ENCODE assay signal across 12 cellular contexts in the genomic region with DNA sequence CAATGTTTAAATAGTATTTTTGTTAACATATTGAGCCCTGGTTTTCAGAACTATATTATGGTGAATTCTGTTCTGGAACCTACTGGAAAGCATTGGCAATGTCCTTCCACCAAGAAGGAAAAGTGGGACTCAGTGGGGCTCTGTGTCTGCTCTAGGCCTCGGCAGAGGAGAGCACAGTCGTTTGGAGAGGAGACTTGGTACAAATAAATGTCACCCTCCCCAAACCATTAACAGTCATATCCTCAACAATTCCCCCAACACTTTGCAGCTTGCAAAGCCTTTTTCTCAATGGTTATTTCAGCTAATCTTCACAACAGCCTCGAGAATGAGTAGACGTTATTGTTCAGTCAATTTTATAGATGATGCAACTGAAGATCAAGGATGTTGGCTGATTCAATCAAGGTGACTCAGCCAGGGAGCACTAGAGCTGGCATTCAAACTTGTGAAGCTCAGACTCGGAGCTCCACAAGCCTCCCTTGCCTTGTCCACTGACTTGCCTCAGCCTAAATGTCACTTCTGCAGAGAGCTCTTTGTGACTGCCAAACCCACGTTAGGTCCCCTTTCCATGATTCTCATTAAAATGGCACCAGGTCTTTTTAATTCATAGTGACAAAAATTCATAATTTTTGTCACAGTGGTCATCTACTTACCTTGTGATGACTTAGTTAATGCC.
DNase-seq lines count a peak whose midpoint lies in the region; ATAC-seq, FAIRE-seq and TF ChIP-seq lines count a peak whose summit lies in the region.
"Had no signal": no experiment of that assay in that cellular context is flagged by ENCODE, and none has a peak within 500 bp of the region (broad histone marks: within the 10 kb centered on the region; RNA-seq: fewer than 3 reads in every experiment).

No MANE protein-coding gene starts in this region.

- H3K4me1 ChIP-seq in adrenal gland (replicated peaks in 1 of 2): peaks cover 0 to 10% of the 10 kb centered on the region in 2 donors

- no peak overlapping the region for H3K4me3 ChIP-seq in adrenal gland
- H3K4me3 ChIP-seq in kidney epithelial cell (ENCODE audit: low read depth, low read length): no peak overlapping the region

- WGBS in adrenal gland, 4 donors: 48 to 74% (median 57%) methylated on average over 6 of the region's 6 CpGs

- DNase-seq in DMS53 (lab: John Stamatoyannopoulos, UW) (peak; percentile 16), DMS53 treated with DMSO at 0.1 percent for 48 hours (lab: John Stamatoyannopoulos, UW; ENCODE audit: unreplicated experiment) (no peak), HTR-8/SVneo (ENCODE audit: insufficient read length, low spot score) (peak; percentile 79), adrenal gland (peak in 5 of 7 donors; percentile 38 to 64 (median 53)), kidney epithelial cell (ENCODE audit: low read depth) (peak; percentile 21), NCI-H1105 (lab: John Stamatoyannopoulos, UW) (no peak), DMS 273 (lab: John Stamatoyannopoulos, UW; ENCODE audit: unreplicated experiment) (no peak)
- DNase-seq: left colon, MV-4-11, SHP77 had no signal

- peak; percentile 91 for FAIRE-seq in HTR-8/SVneo (lab: Jason Lieb, UNC)

- no peaks in the 10 kb centered on the region for H3K9me3 ChIP-seq in adrenal gland (replicated peaks in 1 of 3)

- no peak for TF ChIP-seq POLR2A in adrenal gland (IDR thresholded peaks at IDR 0.05)

- no peak for TF ChIP-seq CTCF in adrenal gland (IDR thresholded peaks at IDR 0.05)
- TF ChIP-seq CTCF in kidney epithelial cell (IDR thresholded peaks at IDR 0.05; ENCODE audit: insufficient read depth, low read length, poor library complexity, severe bottlenecking): no peak

- H3K27me3 ChIP-seq in adrenal gland: no peaks in the 10 kb centered on the region
- H3K27me3 ChIP-seq in kidney epithelial cell (ENCODE audit: control insufficient read depth, insufficient read depth, low read length): peaks cover 4% of the 10 kb centered on the region

- H3K27ac ChIP-seq in adrenal gland: peak overlapping the region in 1 of 5 donors; percentile 8
- H3K27ac ChIP-seq: 22Rv1 had no signal

- H3K36me3 ChIP-seq in adrenal gland (replicated peaks in 1 of 2) (no peaks in the 10 kb centered on the region), kidney epithelial cell (ENCODE audit: control insufficient read depth, insufficient read depth, low read length) (no peaks in the 10 kb centered on the region)

- ATAC-seq in GM21515 (IDR thresholded peaks at IDR 0.05; ENCODE audit: unreplicated experiment): no peak
- ATAC-seq: left colon had no signal

- intact Hi-C loops in adrenal gland (cut with DNase I): no loop called here

Comparison
In these comparisons a context has a peak if more than half of its experiments do, and no peak if none do; other contexts are left out.
1. DNase-seq: peak in DMS53 (single experiment), HTR-8/SVneo (single experiment), adrenal gland (5 of 7) and kidney epithelial cell (single experiment); none in DMS53 treated with DMSO at 0.1 percent for 48 hours (single experiment), NCI-H1105 (single experiment) and DMS 273 (single experiment).